8 cellular contexts compared by ENCODE assay signal in genomic region chr5:177474094-177474493, GRCh38. TPM values are rescaled to one million over a fixed set of nuclear protein-coding genes. Genes with fewer than 3 reads are reported as not detected.
A peak's percentile ranks its signal among the peaks of the same experiment; 100 is the strongest.
DNase-seq lines count a peak whose midpoint lies in the region; ATAC-seq and TF ChIP-seq lines count a peak whose summit lies in the region.

No MANE protein-coding gene starts in this region.

- H4K20me1 ChIP-seq in H9 (ENCODE audit: control insufficient read depth, insufficient read depth, insufficient read length): no peaks in the 10 kb centered on the region

- H3K9me3 Mint-ChIP-seq in H9: no peaks in the 10 kb centered on the region
- H3K9me3 Mint-ChIP-seq in brain: no peaks in the 10 kb centered on the region
- no peaks in the 10 kb centered on the region for H3K9me3 Mint-ChIP-seq in natural killer cell treated with Interleukin-12 subunit alpha and Interleukin-12 subunit beta and Interleukin-15 and Interleukin-18, amount 100 ng/mL, for 72 hours

- H3K27me3 Mint-ChIP-seq in H9 (ENCODE audit: low read depth): no peaks in the 10 kb centered on the region; the same call in 1 of the 2 replicates
- H3K27me3 Mint-ChIP-seq in brain: peaks cover 3% of the 10 kb centered on the region
- peaks cover 7 to 8% of the 10 kb centered on the region in 2 donors for H3K27me3 Mint-ChIP-seq in natural killer cell treated with Interleukin-12 subunit alpha and Interleukin-12 subunit beta and Interleukin-15 and Interleukin-18, amount 100 ng/mL, for 72 hours

- H3K4me2 ChIP-seq in H9 (ENCODE audit: insufficient read depth, insufficient read length, low read length): peak overlapping the region; percentile 61

- H3K9me3 ChIP-seq in AG04450 (ENCODE audit: control insufficient read depth, insufficient read depth, low read length): no peaks in the 10 kb centered on the region; the same call in 1 of the 2 replicates
- no peaks in the 10 kb centered on the region for H3K9me3 ChIP-seq in H9 (ENCODE audit: control insufficient read depth, low read depth, low read length)

- peaks cover 44 to 64% of the 10 kb centered on the region in 2 experiments for H3K4me1 Mint-ChIP-seq in H9
- peaks cover 69% of the 10 kb centered on the region for H3K4me1 Mint-ChIP-seq in brain
- H3K4me1 Mint-ChIP-seq in natural killer cell treated with Interleukin-12 subunit alpha and Interleukin-12 subunit beta and Interleukin-15 and Interleukin-18, amount 100 ng/mL, for 72 hours (ENCODE audit: low read depth in 2 of 2): peaks cover 36 to 41% of the 10 kb centered on the region in 2 donors

- H3K36me3 Mint-ChIP-seq in H9 (ENCODE audit: insufficient read depth in 1 of 3, low read depth in 3 of 3) (peaks cover 19 to 35% (median 34%) of the 10 kb centered on the region in 3 experiments; a peak in 6 of 7 replicates), brain (peaks cover 22% of the 10 kb centered on the region)
- H3K36me3 Mint-ChIP-seq in natural killer cell treated with Interleukin-12 subunit alpha and Interleukin-12 subunit beta and Interleukin-15 and Interleukin-18, amount 100 ng/mL, for 72 hours: no peaks in the 10 kb centered on the region

- H3K27ac ChIP-seq in AG04450 (ENCODE audit: low read depth, low read length) (no peak overlapping the region), H9 (ENCODE audit: insufficient read length, low read depth, low read length) (no peak overlapping the region)

- peak overlapping the region; percentile 18; the same call in 1 of the 2 replicates for H3K14ac ChIP-seq in H9 (ENCODE audit: insufficient read depth, low read length)

- no peak overlapping the region for H2AFZ ChIP-seq in H9 (ENCODE audit: low read length)

- H3K27ac Mint-ChIP-seq in H9: peak overlapping the region; percentile 32 to 86 (median 70); a peak in 5 of 7 replicates
- peak overlapping the region; percentile 70 to 96 (median 93) for H3K27ac Mint-ChIP-seq in brain
- peak overlapping the region in 1 of 2 donors; percentile 64 for H3K27ac Mint-ChIP-seq in natural killer cell treated with Interleukin-12 subunit alpha and Interleukin-12 subunit beta and Interleukin-15 and Interleukin-18, amount 100 ng/mL, for 72 hours

- DNase-seq in AG04450 (ENCODE audit: low read depth, low spot score) (no peak), H9 (no peak), NOMO-1 (lab: John Stamatoyannopoulos, UW; ENCODE audit: unreplicated experiment in 2 of 2) (no peak), AG08395 (ENCODE audit: low spot score) (no peak), globus pallidus (ENCODE audit: low spot score) (no peak), foreskin melanocyte (no peak)
- DNase-seq in natural killer cell treated with Interleukin-12 subunit alpha and Interleukin-12 subunit beta and Interleukin-15 and Interleukin-18, amount 100 ng/mL, for 72 hours (ENCODE audit: low spot score): no peak

- peak overlapping the region; percentile 34; the same call in 1 of the 2 replicates for H3K4me3 ChIP-seq in AG04450 (ENCODE audit: low read depth, low read length)

- no peak overlapping the region for H4K5ac ChIP-seq in H9 (ENCODE audit: insufficient read length, low read depth, low read length)

- no peak overlapping the region for H2BK5ac ChIP-seq in H9 (ENCODE audit: insufficient read length, low read length)

- H4K8ac ChIP-seq in H9 (replicated peaks; ENCODE audit: insufficient read length, low read depth, low read length): no peak overlapping the region

- H3T11ph ChIP-seq in H9 (ENCODE audit: low read length): no peak overlapping the region

- H4K91ac ChIP-seq in H9 (ENCODE audit: insufficient read length, low read depth, low read length): no peak overlapping the region

- POLR2A ChIA-PET in AG04450 (lab: Yijun Ruan, JAX): interaction anchor here (1.3 to 13.1 kb wide), 2 partner anchors 14 to 18 kb away, joined by 3 to 230 read pairs; partner anchors contain the start of gene PDLIM7

- no peak overlapping the region for H3K4ac ChIP-seq in H9 (ENCODE audit: low read depth, low read length)

- peaks cover 24% of the 10 kb centered on the region; the same call in 1 of the 2 replicates for H3K4me1 ChIP-seq in H9 (ENCODE audit: insufficient read depth, low read length)

- H3K23me2 ChIP-seq in H9 (ENCODE audit: insufficient read length, low read depth, low read length, poor library complexity, severe bottlenecking): peaks cover 4% of the 10 kb centered on the region

- ATAC-seq in natural killer cell treated with Interleukin-12 subunit alpha and Interleukin-12 subunit beta and Interleukin-15 and Interleukin-18, amount 100 ng/mL, for 72 hours: no peak

- H3K79me1 ChIP-seq in H9 (ENCODE audit: insufficient read depth, low read depth, low read length, poor library complexity, severe bottlenecking): peaks cover 10% of the 10 kb centered on the region

- TF ChIP-seq CTCF in AG04450 (IDR thresholded peaks at IDR 0.05; ENCODE audit: low read depth, low read length): no peak
- TF ChIP-seq CTCF in H9 (conservative IDR thresholded peaks at IDR 0.05): no peak
- TF ChIP-seq CTCF in brain (conservative IDR thresholded peaks at IDR 0.05): no peak

- no CpG with 5 or more reads among the region's 7 CpGs for WGBS in H9 (ENCODE audit: extremely low coverage, insufficient read length, low lambda C conversion rate)

- H3K4me3 Mint-ChIP-seq in H9 (peak overlapping the region; percentile 59 to 81), brain (peak overlapping the region; percentile 78 to 89 (median 82))
- peak overlapping the region; percentile 80 for H3K4me3 Mint-ChIP-seq in natural killer cell treated with Interleukin-12 subunit alpha and Interleukin-12 subunit beta and Interleukin-15 and Interleukin-18, amount 100 ng/mL, for 72 hours

- no peaks in the 10 kb centered on the region for H3K27me3 ChIP-seq in AG04450 (ENCODE audit: control insufficient read depth, insufficient read depth, low read length)
- no peaks in the 10 kb centered on the region for H3K27me3 ChIP-seq in H9 (ENCODE audit: insufficient read depth, low read length)

- H2BK15ac ChIP-seq in H9 (ENCODE audit: low read depth, low read length): no peak overlapping the region

- CTCF ChIA-PET in AG04450 (lab: Charles Lee): interaction anchor here (0.9 to 3.0 kb wide), 3 partner anchors 17 to 27 kb away, joined by 3 to 11 read pairs (median 4); no protein-coding TSS in a partner anchor

- H3K79me2 ChIP-seq in H9 (ENCODE audit: insufficient read depth, low read length): peaks cover 26% of the 10 kb centered on the region; the same call in 1 of the 2 replicates

- H2BK120ac ChIP-seq in H9 (ENCODE audit: low read depth, low read length, poor library complexity, severe bottlenecking): no peak overlapping the region

- no peak overlapping the region for H3K23ac ChIP-seq in H9 (ENCODE audit: insufficient read length, low read depth, low read length)

- no peak overlapping the region for H3K18ac ChIP-seq in H9 (ENCODE audit: insufficient read length, low read depth, low read length)

- no peak overlapping the region for H2AK5ac ChIP-seq in H9 (ENCODE audit: insufficient read length, low read length)

- H2BK12ac ChIP-seq in H9 (ENCODE audit: insufficient read length, low read depth, low read length): no peak overlapping the region

- H3K9ac ChIP-seq in H9 (ENCODE audit: extremely low read depth, insufficient read length, low read length): no peak overlapping the region

- H2BK20ac ChIP-seq in H9 (ENCODE audit: low read depth, low read length, poor library complexity, severe bottlenecking): no peak overlapping the region

- H3K56ac ChIP-seq in H9 (ENCODE audit: insufficient read length, low read depth, low read length): no peak overlapping the region

RNA-seq across cellular contexts. Expression of gene DBN1, which starts 0.7 kb away (rescaled TPM):
- 146 and 164 TPM in 2 replicates for polyA plus RNA-seq in AG04450 (2011; rRNA removed)
- 169 and 227 TPM in 2 replicates for polyA minus RNA-seq in AG04450 (2011; rRNA and poly(A)+ RNA removed)
- 339 and 340 TPM in 2 replicates for total RNA-seq in H9 (2021)
- 275 TPM for polyA plus RNA-seq in brain (ENCODE audit: insufficient read depth, low read depth, low replicate concordance)
- total RNA-seq in natural killer cell treated with Interleukin-12 subunit alpha and Interleukin-12 subunit beta and Interleukin-15 and Interleukin-18, amount 100 ng/mL, for 72 hours: 10 to 100 TPM in 1 of 2 donors, 1 to 10 TPM in 1; 7.1 to 13.3 TPM

RNA-seq across cellular contexts. Expression of gene PDLIM7, which starts 23.3 kb away (rescaled TPM):
- polyA plus RNA-seq in AG04450 (2011; rRNA removed) (195 and 268 TPM in 2 replicates), brain (ENCODE audit: insufficient read depth, low read depth, low replicate concordance) (20.1 TPM)
- polyA minus RNA-seq in AG04450 (2011; rRNA and poly(A)+ RNA removed): 134 and 147 TPM in 2 replicates
- 134 and 137 TPM in 2 replicates for total RNA-seq in H9 (2021)
- 10 to 100 TPM; 15.5 to 39.1 TPM for total RNA-seq in natural killer cell treated with Interleukin-12 subunit alpha and Interleukin-12 subunit beta and Interleukin-15 and Interleukin-18, amount 100 ng/mL, for 72 hours

RNA-seq across cellular contexts. Expression of gene PRR7, which starts 27.5 kb away (rescaled TPM):
- polyA plus RNA-seq in AG04450 (2011; rRNA removed) (1.0 and 1.6 TPM in 2 replicates), brain (ENCODE audit: insufficient read depth, low read depth, low replicate concordance) (10.9 TPM)
- 0.28 and 0.43 TPM in 2 replicates for polyA minus RNA-seq in AG04450 (2011; rRNA and poly(A)+ RNA removed)
- total RNA-seq in H9 (2021): 9.6 and 10.2 TPM in 2 replicates
- total RNA-seq in natural killer cell treated with Interleukin-12 subunit alpha and Interleukin-12 subunit beta and Interleukin-15 and Interleukin-18, amount 100 ng/mL, for 72 hours: 1 to 10 TPM in 1 of 2 donors, under 1 TPM in 1; 0.83 to 2.6 TPM

RNA-seq across cellular contexts. Expression of gene DOK3, which starts 35.5 kb away (rescaled TPM):
- 0.50 and 0.96 TPM in 2 replicates for polyA plus RNA-seq in AG04450 (2011; rRNA removed)
- 0.43 and 2.3 TPM in 2 replicates for polyA minus RNA-seq in AG04450 (2011; rRNA and poly(A)+ RNA removed)
- total RNA-seq in H9 (2021): 15.9 and 16.4 TPM in 2 replicates
- 1.8 TPM for polyA plus RNA-seq in brain (ENCODE audit: insufficient read depth, low read depth, low replicate concordance)
- total RNA-seq in natural killer cell treated with Interleukin-12 subunit alpha and Interleukin-12 subunit beta and Interleukin-15 and Interleukin-18, amount 100 ng/mL, for 72 hours: 10 to 100 TPM; 10.0 to 18.0 TPM

RNA-seq across cellular contexts. Expression of gene DDX41, which starts 42.7 kb away (rescaled TPM):
- polyA plus RNA-seq in AG04450 (2011; rRNA removed) (71.8 and 96.0 TPM in 2 replicates), brain (ENCODE audit: insufficient read depth, low read depth, low replicate concordance) (231 TPM)
- 58.0 and 71.2 TPM in 2 replicates for polyA minus RNA-seq in AG04450 (2011; rRNA and poly(A)+ RNA removed)
- 125 and 133 TPM in 2 replicates for total RNA-seq in H9 (2021)
- total RNA-seq in natural killer cell treated with Interleukin-12 subunit alpha and Interleukin-12 subunit beta and Interleukin-15 and Interleukin-18, amount 100 ng/mL, for 72 hours: 100 to 1,000 TPM; 162 to 168 TPM

Comparison
In these comparisons a context has a peak if more than half of its experiments do, and no peak if none do; other contexts are left out.
1. RNA of gene DBN1, which starts 0.7 kb away (total RNA-seq): 339 to 340 TPM in H9; 7.1 to 13.3 TPM in natural killer cell treated with Interleukin-12 subunit alpha and Interleukin-12 subunit beta and Interleukin-15 and Interleukin-18, amount 100 ng/mL, for 72 hours; every median in the first group is over 10 times any median in the second.
2. Peak in every context shown above with its lines, with median percentiles within 50 percentile points of each other: H3K4me3 Mint-ChIP-seq.